Comparison of ENCODE assay signal across 8 cellular contexts in genomic region chr6:63598001-63598250, GRCh38. TPM values are rescaled to one million over a fixed set of nuclear protein-coding genes. Genes with fewer than 3 reads are reported as not detected.
DNase-seq lines count a peak whose midpoint lies in the region; ATAC-seq and TF ChIP-seq lines count a peak whose summit lies in the region.

No MANE protein-coding gene starts in this region.

- no peak overlapping the region for H3K27ac ChIP-seq in naive thymus-derived CD4-positive, alpha-beta T cell (ENCODE audit: low read depth, low read length)

- H3K27me3 ChIP-seq in naive thymus-derived CD4-positive, alpha-beta T cell (ENCODE audit: control insufficient read depth in 2 of 2, insufficient read depth in 2 of 2, low read length in 2 of 2): no peaks in the 10 kb centered on the region

- CTCF ChIA-PET in naive thymus-derived CD4-positive, alpha-beta T cell (lab: Charles Lee): interaction anchor here (0.7 to 3.1 kb wide), 21 partner anchors 10 to 179 kb away, joined by 3 to 61 read pairs (median 5); no protein-coding TSS in a partner anchor

- no peaks in the 10 kb centered on the region for H3K36me3 Mint-ChIP-seq in naive thymus-derived CD4-positive, alpha-beta T cell

- in situ Hi-C loops in KBM-7 (cut with MboI; ENCODE audit: low pct_unique_long_range_greater_than_20kb, low sequenced_read_pairs): no loop called here

- H3K27ac Mint-ChIP-seq in naive thymus-derived CD4-positive, alpha-beta T cell: peak overlapping the region in 2 of 9 donors; percentile 3 to 73

- ATAC-seq in GM19395 (IDR thresholded peaks at IDR 0.05; ENCODE audit: unreplicated experiment) (peak; percentile 35), omental fat pad (ENCODE audit: low FRiP score) (no peak)
- no peak for ATAC-seq in naive thymus-derived CD4-positive, alpha-beta T cell

- no peaks in the 10 kb centered on the region for H3K36me3 ChIP-seq in naive thymus-derived CD4-positive, alpha-beta T cell (ENCODE audit: control insufficient read depth in 2 of 3, insufficient read depth in 3 of 3, low read length in 3 of 3)

- TF ChIP-seq CTCF in choroid plexus epithelial cell (conservative IDR thresholded peaks at IDR 0.05; ENCODE audit: low read depth, low read length): no peak
- no peak for TF ChIP-seq CTCF in omental fat pad (IDR thresholded peaks at IDR 0.05)

- H3K27me3 Mint-ChIP-seq in naive thymus-derived CD4-positive, alpha-beta T cell: peaks cover 0 to 25% (median 5%) of the 10 kb centered on the region in 5 donors

- intact Hi-C loops in naive thymus-derived CD4-positive, alpha-beta T cell (cut with micrococcal nuclease): loop anchor here (1.0 to 5.0 kb wide), 11 partner anchors 25 to 246 kb away; partner anchors contain the start of genes PHF3 (in 2 of the 2), LOC128125822 (in 1 of the 2) and PTP4A1 (in 1 of the 2)

- DNase-seq in Ammon's horn (ENCODE audit: low spot score) (peak; percentile 3), KBM-7 (peak; percentile 42), choroid plexus epithelial cell (ENCODE audit: low read depth) (no peak), omental fat pad (ENCODE audit: low spot score) (no peak), medulla oblongata (ENCODE audit: extremely low spot score) (no peak), NCI-H526 (lab: John Stamatoyannopoulos, UW) (no peak)
- DNase-seq in naive thymus-derived CD4-positive, alpha-beta T cell: no peak

- peak overlapping the region; percentile 62 for H3K4me3 ChIP-seq in choroid plexus epithelial cell (ENCODE audit: low read depth, low read length)
- H3K4me3 ChIP-seq in naive thymus-derived CD4-positive, alpha-beta T cell (ENCODE audit: low read length): peak overlapping the region; percentile 53

- peaks cover 0 to 4% of the 10 kb centered on the region in 2 donors for H3K4me1 ChIP-seq in naive thymus-derived CD4-positive, alpha-beta T cell (ENCODE audit: control insufficient read depth in 2 of 2, insufficient read depth in 2 of 2, low read length in 2 of 2)

- POLR2A ChIA-PET in naive thymus-derived CD4-positive, alpha-beta T cell (lab: Charles Lee): interaction anchor here (1.1 to 2.5 kb wide), 7 partner anchors 14 to 167 kb away, joined by 3 to 23 read pairs (median 4); partner anchors contain the start of gene PHF3

- H3K9me3 Mint-ChIP-seq in naive thymus-derived CD4-positive, alpha-beta T cell: no peaks in the 10 kb centered on the region

- no peaks in the 10 kb centered on the region for H3K9me3 ChIP-seq in naive thymus-derived CD4-positive, alpha-beta T cell (ENCODE audit: control insufficient read depth in 2 of 3, low read length in 3 of 3)

- H3K4me1 Mint-ChIP-seq in naive thymus-derived CD4-positive, alpha-beta T cell: peaks cover 7 to 20% (median 18%) of the 10 kb centered on the region in 7 donors

- H3K4me3 Mint-ChIP-seq in naive thymus-derived CD4-positive, alpha-beta T cell: peak overlapping the region; percentile 73 to 93 (median 88)

RNA-seq across cellular contexts. Expression of gene PTP4A1, which starts 25.6 kb away (rescaled TPM):
- total RNA-seq in naive thymus-derived CD4-positive, alpha-beta T cell: 100 to 1,000 TPM in 2 of 5 experiments, 10 to 100 TPM in 3; 26.4 to 165 (median 73.8) TPM
- 10 to 100 TPM; 37.9 to 47.5 TPM for polyA plus RNA-seq in naive thymus-derived CD4-positive, alpha-beta T cell
- total RNA-seq in omental fat pad: 10 to 100 TPM; 24.7 to 43.6 (median 33.8) TPM

RNA-seq across cellular contexts. Expression of gene PHF3, which starts 37.7 kb away (rescaled TPM):
- total RNA-seq in naive thymus-derived CD4-positive, alpha-beta T cell: 100 to 1,000 TPM in 3 of 5 experiments, 10 to 100 TPM in 2; 56.8 to 141 (median 108) TPM
- 10 to 100 TPM; 40.0 to 54.1 TPM for polyA plus RNA-seq in naive thymus-derived CD4-positive, alpha-beta T cell
- 10 to 100 TPM; 37.7 to 68.9 (median 58.4) TPM for total RNA-seq in omental fat pad

Comparison
In these comparisons a context has a peak if more than half of its experiments do, and no peak if none do; other contexts are left out.
1. DNase-seq: peak in Ammon's horn (single experiment) and KBM-7 (single experiment); none in choroid plexus epithelial cell (single experiment), naive thymus-derived CD4-positive, alpha-beta T cell (0 of 9), omental fat pad (single experiment), medulla oblongata (single experiment) and NCI-H526 (0 of 2).